ENCODE assay signal across 8 cellular contexts in the genomic region with DNA sequence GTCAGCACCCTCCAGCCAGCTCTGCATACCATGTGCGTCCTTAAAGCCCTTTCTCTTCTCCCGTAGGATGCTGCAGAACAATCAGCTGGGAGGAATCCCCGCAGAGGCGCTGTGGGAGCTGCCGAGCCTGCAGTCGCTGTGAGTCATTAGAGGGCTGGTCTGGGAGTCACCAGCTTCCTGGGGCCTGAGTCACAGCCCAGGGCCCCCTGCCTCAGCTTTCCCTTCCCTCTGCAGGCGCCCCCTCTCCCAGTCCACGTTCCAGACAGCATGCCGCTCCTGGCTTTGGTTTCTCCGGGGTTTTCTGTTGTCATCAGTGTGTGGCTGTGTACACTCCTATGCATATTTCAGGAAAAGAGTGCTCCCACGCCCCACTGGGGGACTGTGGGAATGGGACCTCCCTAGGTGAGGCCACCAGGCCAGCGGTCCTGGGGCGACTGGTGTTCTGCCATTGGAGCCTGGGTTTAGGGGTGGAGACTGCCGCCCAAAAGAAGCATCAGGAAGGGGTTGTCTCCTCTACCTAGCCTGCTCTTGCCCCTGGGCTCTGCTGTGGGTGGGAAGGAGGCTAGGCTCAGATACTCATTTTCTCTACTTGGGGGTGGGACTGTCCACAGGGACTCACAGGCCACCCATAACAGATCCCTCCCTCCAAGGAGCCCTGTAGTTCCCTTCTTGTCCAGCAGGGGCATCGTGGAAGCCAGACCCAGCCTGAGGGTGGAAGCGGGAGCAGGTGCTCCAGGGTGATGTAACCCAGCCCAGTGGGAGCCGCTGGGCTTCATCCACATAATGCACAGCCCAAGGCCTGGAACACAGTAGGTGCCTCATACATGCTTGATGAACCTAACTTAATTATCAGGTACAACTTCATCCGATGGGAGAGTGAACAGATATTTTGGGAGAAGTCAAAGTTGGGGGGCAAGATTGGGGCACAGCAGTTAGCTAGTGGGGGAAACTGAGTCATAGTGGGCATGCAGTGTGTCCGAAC. TPM values are rescaled to one million over a fixed set of nuclear protein-coding genes. Genes with fewer than 3 reads are reported as not detected.
DNase-seq lines count a peak whose midpoint lies in the region; ATAC-seq and TF ChIP-seq lines count a peak whose summit lies in the region.

No MANE protein-coding gene starts in this region.

- intact Hi-C loops in PC-3 (cut with micrococcal nuclease) = loop anchor here (2.0 kb wide), 1 partner anchor 51 kb away; no protein-coding TSS in a partner anchor
- intact Hi-C loops in testis (cut with DNase I; ENCODE audit: low total_unique reads) = no loop called here

- no peaks in the 10 kb centered on the region for H3K79me2 ChIP-seq in PC-3 (ENCODE audit: low read length)

- TF ChIP-seq POLR2A in testis (IDR thresholded peaks at IDR 0.05) = no peak

- peak overlapping the region; percentile 64 for H2AFZ ChIP-seq in PC-3 (ENCODE audit: low read length)

- peak overlapping the region; percentile 81 for H3K4me2 ChIP-seq in PC-3 (ENCODE audit: low read length)

- WGBS in testis, 2 donors = 53 to 54% methylated on average over 15 to 19 of the region's 19 CpGs

- CTCF ChIA-PET in PC-3 (lab: Charles Lee) = interaction anchor here (0.6 to 0.9 kb wide), 3 partner anchors 14 to 38 kb away, joined by 3 to 4 read pairs (median 3); no protein-coding TSS in a partner anchor

- H3K27me3 ChIP-seq in GM06990 (replicated peaks; ENCODE audit: control insufficient read depth, insufficient read depth, low read length) = no peaks in the 10 kb centered on the region; the same call in none of the 2 replicates
- H3K27me3 ChIP-seq in HUES6 (ENCODE audit: control insufficient read depth, insufficient read depth, low read length) = no peaks in the 10 kb centered on the region
- no peaks in the 10 kb centered on the region for H3K27me3 ChIP-seq in PC-3 (ENCODE audit: low read length)
- H3K27me3 ChIP-seq in testis = no peaks in the 10 kb centered on the region

- no peaks in the 10 kb centered on the region for H3K9me2 ChIP-seq in PC-3 (replicated peaks; ENCODE audit: low read length)

- H3K36me3 ChIP-seq in GM06990 (ENCODE audit: control insufficient read depth, insufficient read depth, low read length) (no peaks in the 10 kb centered on the region), HUES6 (ENCODE audit: control insufficient read depth, insufficient read depth, low read length) (no peaks in the 10 kb centered on the region), PC-3 (ENCODE audit: low read depth, low read length) (no peaks in the 10 kb centered on the region), testis (ENCODE audit: low read depth, missing control alignments) (no peaks in the 10 kb centered on the region)

- H3K4me1 ChIP-seq in HUES6 (ENCODE audit: control insufficient read depth, insufficient read depth, low read length) (peaks cover 43% of the 10 kb centered on the region), PC-3 (ENCODE audit: insufficient read depth, low read length) (peaks cover 18% of the 10 kb centered on the region), testis (no peaks in the 10 kb centered on the region)

- peak; percentile 95 for TF ChIP-seq CTCF in GM06990 (IDR thresholded peaks at IDR 0.05; ENCODE audit: insufficient read depth, low read length, poor library complexity, severe bottlenecking)
- peak; percentile 78 for TF ChIP-seq CTCF in PC-3 (conservative IDR thresholded peaks at IDR 0.05; ENCODE audit: low read depth, low read length)
- TF ChIP-seq CTCF in fibroblast of mammary gland (conservative IDR thresholded peaks at IDR 0.05; ENCODE audit: control insufficient read depth, insufficient read depth, low read depth, low read length) = peak; percentile 92
- peak; percentile 50 to 83 (median 51) for TF ChIP-seq CTCF in testis (IDR thresholded peaks at IDR 0.05)

- peak overlapping the region; percentile 72 for H3K9ac ChIP-seq in HUES6 (ENCODE audit: low read length)
- peak overlapping the region; percentile 29 for H3K9ac ChIP-seq in PC-3 (ENCODE audit: low read length)

- DNase-seq in GM06990 (ENCODE audit: extremely low read depth, insufficient read length) (peak; percentile 28), PC-3 (peak; percentile 90), activated T-cell treated with anti-CD3 and anti-CD28 coated beads for 48 hours (ENCODE audit: low read depth) (peak; percentile 64), fibroblast of mammary gland (ENCODE audit: low read depth) (peak; percentile 91), occipital lobe (lab: John Stamatoyannopoulos, UW) (peak; percentile 34), testis (peak; percentile 69), midbrain (lab: John Stamatoyannopoulos, UW) (no peak)

- H3K9me3 ChIP-seq in HUES6 (ENCODE audit: control insufficient read depth, insufficient read depth, low read depth, low read length) = no peaks in the 10 kb centered on the region
- no peaks in the 10 kb centered on the region for H3K9me3 ChIP-seq in PC-3 (ENCODE audit: low read length)
- H3K9me3 ChIP-seq in testis = no peaks in the 10 kb centered on the region

- no peaks in the 10 kb centered on the region for H4K20me1 ChIP-seq in PC-3 (ENCODE audit: low read length)

- H3K4me3 ChIP-seq in GM06990 (replicated peaks; ENCODE audit: low read depth, low read length) (no peak overlapping the region), HUES6 (ENCODE audit: low read depth, low read length) (peak overlapping the region; percentile 26; the same call in 1 of the 2 replicates), PC-3 (ENCODE audit: low read length) (peak overlapping the region; percentile 55), fibroblast of mammary gland (ENCODE audit: control insufficient read depth, low read depth, low read length) (peak overlapping the region; percentile 4), testis (no peak overlapping the region)

- POLR2A ChIA-PET in PC-3 (lab: Charles Lee; ENCODE audit: unreplicated experiment) = no interaction called here

- no peaks in the 10 kb centered on the region for H3F3A ChIP-seq in PC-3 (ENCODE audit: low read length, unreplicated experiment)

- ATAC-seq in PC-3 = peak; percentile 91

- no TSS peak for BruUV-seq in PC-3 (replicated peaks; lab: Mats Ljungman, UMichigan)

- H3K27ac ChIP-seq in HUES6 (ENCODE audit: low read depth, low read length) (peak overlapping the region; percentile 41; the same call in 1 of the 2 replicates), PC-3 (ENCODE audit: low read length) (peak overlapping the region; percentile 69), testis (no peak overlapping the region)

RNA-seq across cellular contexts. Expression of a gene that starts 42.5 kb away (rescaled TPM):
- total RNA-seq in PC-3 (2014; rRNA removed) (0.23 and 0.26 TPM in 2 replicates), occipital lobe (0.62 TPM), testis (1 to 10 TPM; 8.1 to 8.3 TPM)
- polyA plus RNA-seq in testis (ENCODE audit: insufficient read depth, low read depth, low replicate concordance) = 18.4 TPM

Comparison
In these comparisons a context has a peak if more than half of its experiments do, and no peak if none do; other contexts are left out.
1. H3K4me3 ChIP-seq: peak in HUES6 (single experiment), PC-3 (single experiment) and fibroblast of mammary gland (single experiment); none in GM06990 (single experiment) and testis (0 of 2).
2. H3K27ac ChIP-seq: peak in HUES6 (single experiment) and PC-3 (single experiment); none in testis (0 of 2).
3. Peak in every context shown above with its lines, with median percentiles within 50 percentile points of each other: CTCF ChIP-seq.